In genomic region chr10:82750538-82750937, GRCh38 we compare ENCODE assay signal across 26 cellular contexts.
"Had no signal": no experiment of that assay in that cellular context is flagged by ENCODE, and none has a peak within 500 bp of the region (broad histone marks: within the 10 kb centered on the region; RNA-seq: fewer than 3 reads in every experiment).

No MANE protein-coding gene starts in this region.

- H3K4me3 ChIP-seq: stomach, suprapubic skin, testis, thoracic aorta, thyroid gland, tibial artery, tibial nerve, transverse colon, upper lobe of left lung, upper lobe of right lung, uterus, vagina had no signal

- DNase-seq: stimulated activated CD4-positive, alpha-beta T cell treated with anti-CD3 and anti-CD28 coated beads, Interleukin-2, amount 100 ng/mL, for 48 hours; stimulated activated CD4-positive, alpha-beta T cell treated with anti-CD3 and anti-CD28 coated beads, Interleukin-4, amount 100 ng/mL, for 1 hour; stimulated activated CD4-positive, alpha-beta T cell treated with anti-CD3 and anti-CD28 coated beads, Interleukin-4, amount 100 ng/mL, for 24 hours; stimulated activated CD4-positive, alpha-beta T cell treated with anti-CD3 and anti-CD28 coated beads, Interleukin-4, amount 100 ng/mL, for 4 hours; stimulated activated CD8-positive, alpha-beta memory T cell treated with anti-CD3 and anti-CD28 coated beads, Interleukin-4, amount 100 ng/mL, for 48 hours; stimulated activated naive B cell treated with anti-CD40 and anti-IgM and Interleukin-4, amounts not matched to agents 10 μg/mL and 1 μg/mL and 100 μg/mL, for 72 hours; stimulated activated naive CD4-positive, alpha-beta T cell; stimulated activated naive CD4-positive, alpha-beta T cell treated with Interleukin-2 at 50 U/mL for 16 hours; stimulated activated naive CD8-positive, alpha-beta T cell treated with anti-CD3 and anti-CD28 coated beads, Interleukin-15, amount 100 ng/mL, for 72 hours; stimulated activated naive CD8-positive, alpha-beta T cell treated with anti-CD3 and anti-CD28 coated beads, Interleukin-15, Interleukin-2, amounts not matched to agents 100 U/mL and 50 U/mL, for 24 hours; stomach; substantia nigra; testis; thyroid gland; tibial artery; transverse colon; upper lobe of left lung; upper lobe of right lung; uterus had no signal

- H3K27me3 ChIP-seq: stomach, suprapubic skin, testis, thyroid gland, tibial artery, tibial nerve, transverse colon, upper lobe of left lung, upper lobe of right lung, uterus, vagina had no signal

- ATAC-seq: stimulated activated effector memory CD8-positive, alpha-beta T cell treated with anti-CD3 and anti-CD28 coated beads, Interleukin-12 subunit alpha, Interleukin-12 subunit beta, amount 100 ng/mL, for 72 hours; stimulated activated memory B cell treated with anti-CD40 and anti-IgM and Interleukin-4, amounts not matched to agents 10 μg/mL and 1 μg/mL and 100 μg/mL, for 72 hours; stimulated activated naive B cell treated with anti-CD40 and anti-IgM and Interleukin-4, amounts not matched to agents 10 μg/mL and 1 μg/mL and 100 μg/mL, for 72 hours; stimulated activated naive CD8-positive, alpha-beta T cell treated with anti-CD3 and anti-CD28 coated beads, Interleukin-15, amount 100 ng/mL, for 72 hours; stimulated activated naive CD8-positive, alpha-beta T cell treated with anti-CD3 and anti-CD28 coated beads, Interleukin-15, Interleukin-2, amounts not matched to agents 100 U/mL and 50 U/mL, for 24 hours; upper lobe of right lung had no signal

- H3K9me3 ChIP-seq: stomach, suprapubic skin, testis, thoracic aorta, thyroid gland, tibial artery, tibial nerve, transverse colon, upper lobe of left lung, upper lobe of right lung, uterus, vagina had no signal

- FAIRE-seq: urothelium cell line had no signal

- H3K36me3 ChIP-seq: stomach, suprapubic skin, thoracic aorta, thyroid gland, tibial artery, tibial nerve, transverse colon, upper lobe of left lung, upper lobe of right lung, uterus, vagina had no signal

- H3K4me1 ChIP-seq: stomach, suprapubic skin, testis, thyroid gland, tibial artery, tibial nerve, transverse colon, upper lobe of left lung, upper lobe of right lung, uterus, vagina had no signal

- H3K27ac ChIP-seq: stomach, suprapubic skin, testis, thoracic aorta, thyroid gland, tibial artery, tibial nerve, transverse colon, upper lobe of left lung, upper lobe of right lung, uterus, vagina had no signal
